In the genomic region with DNA sequence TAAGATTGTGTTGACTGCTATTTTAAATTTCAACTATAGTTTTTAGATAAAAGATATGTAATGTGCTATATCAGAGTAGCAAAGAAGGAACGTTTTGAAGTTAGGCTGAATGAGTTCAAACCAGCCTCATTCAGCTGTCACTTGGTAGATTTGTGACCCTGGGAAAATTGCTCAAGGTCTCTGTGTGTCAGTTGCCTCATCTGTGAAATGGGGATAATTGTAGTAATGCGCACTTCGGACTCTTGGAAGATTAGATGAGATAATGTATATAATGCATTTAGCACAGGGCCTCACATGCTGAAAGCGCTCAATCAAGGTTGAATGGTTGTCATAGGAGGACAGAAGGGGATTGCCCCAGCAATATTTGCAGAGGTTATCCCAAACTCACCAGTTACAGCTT, we compare ENCODE assay signal across 23 cellular contexts. TPM values are rescaled to one million over a fixed set of nuclear protein-coding genes. Genes with fewer than 3 reads are reported as not detected.
A peak's percentile ranks its signal among the peaks of the same experiment; 100 is the strongest.
DNase-seq lines count a peak whose midpoint lies in the region; ATAC-seq and TF ChIP-seq lines count a peak whose summit lies in the region.
"Had no signal": no experiment of that assay in that cellular context is flagged by ENCODE, and none has a peak within 500 bp of the region (broad histone marks: within the 10 kb centered on the region; RNA-seq: fewer than 3 reads in every experiment).

No MANE protein-coding gene starts in this region.

- no peak for ATAC-seq in IMR-90 (ENCODE audit: low read depth)
- ATAC-seq in left ventricle myocardium superior: no peak
- no peak for ATAC-seq in HG03442 (IDR thresholded peaks at IDR 0.05; ENCODE audit: unreplicated experiment)

- H3K14ac ChIP-seq in IMR-90 (replicated peaks; ENCODE audit: low read depth, low read length) (no peak overlapping the region), mesenchymal stem cell (ENCODE audit: low read length in 2 of 2) (no peak overlapping the region)

- no peak for TF ChIP-seq CTCF in IMR-90 (conservative IDR thresholded peaks at IDR 0.05; ENCODE audit: low read depth, low read length)
- no peak for TF ChIP-seq CTCF in adrenal gland (IDR thresholded peaks at IDR 0.05)
- TF ChIP-seq CTCF in neural progenitor cell (IDR thresholded peaks at IDR 0.05): no peak

- H3K56ac ChIP-seq in IMR-90 (ENCODE audit: extremely low read depth, insufficient read depth, low read length): no peak overlapping the region

- H2BK120ac ChIP-seq in IMR-90 (ENCODE audit: low read depth, low read length) (peak overlapping the region; percentile 65; the same call in 1 of the 2 replicates), mesenchymal stem cell (ENCODE audit: low read depth, low read length) (no peak overlapping the region)

- intact Hi-C loops in IMR-90 (cut with micrococcal nuclease): no loop called here
- intact Hi-C loops in left ventricle myocardium superior (cut with micrococcal nuclease): no loop called here
- intact Hi-C loops in adrenal gland (cut with DNase I): loop anchor here in 1 of 2 donors (10.0 kb wide), 1 partner anchor 116 kb away; no protein-coding TSS in a partner anchor

- H3K4ac ChIP-seq in IMR-90 (ENCODE audit: low read depth, low read length) (peak overlapping the region; percentile 73; the same call in 1 of the 2 replicates), mesenchymal stem cell (ENCODE audit: low read depth in 1 of 2, low read length in 2 of 2) (no peak overlapping the region)

- peaks cover 18 to 73% of the 10 kb centered on the region in 2 experiments for H3K79me1 ChIP-seq in IMR-90 (ENCODE audit: low read depth in 1 of 2, low read length in 2 of 2)
- peaks cover 32% of the 10 kb centered on the region for H3K79me1 ChIP-seq in mesenchymal stem cell (replicated peaks; ENCODE audit: low read length, poor library complexity, severe bottlenecking)

- peaks cover 7% of the 10 kb centered on the region for H3K27me3 Mint-ChIP-seq in neural progenitor cell (ENCODE audit: insufficient read depth, low read depth)

- no peaks in the 10 kb centered on the region for H3K9me2 ChIP-seq in GM23248 (ENCODE audit: insufficient read depth)

- no peaks in the 10 kb centered on the region for H3K9me3 Mint-ChIP-seq in neural progenitor cell
- H3K9me3 Mint-ChIP-seq: IgD-negative memory B cell had no signal

- H2AK9ac ChIP-seq in IMR-90 (replicated peaks; ENCODE audit: low read depth, low read length, poor library complexity): no peak overlapping the region

- no peak overlapping the region for H2BK20ac ChIP-seq in IMR-90 (ENCODE audit: low read depth, low read length)

- H3K23ac ChIP-seq in IMR-90 (ENCODE audit: low read depth, low read length): peak overlapping the region; percentile 53; the same call in 1 of the 2 replicates
- H3K23ac ChIP-seq in mesenchymal stem cell (ENCODE audit: low read length in 2 of 2): no peak overlapping the region

- H4K8ac ChIP-seq in IMR-90 (ENCODE audit: low read depth in 2 of 2, low read length in 2 of 2): 0 out of 4 replicates have a peak overlapping the region, but pooled peaks of 1 of the 2 experiments have one; percentile 9
- no peak overlapping the region for H4K8ac ChIP-seq in mesenchymal stem cell (ENCODE audit: low read length)

- in situ Hi-C loops in GM23248 (cut with MboI): no loop called here
- in situ Hi-C loops in IMR-90 (cut with MboI; ENCODE audit: low sequenced_read_pairs): loop anchor here (10.0 kb wide), 1 partner anchor 66 kb away; no protein-coding TSS in a partner anchor

- dilution Hi-C loops in IMR-90 (cut with HindIII; ENCODE audit: low sequenced_read_pairs, unreplicated experiment): no loop called here

- peaks cover 46% of the 10 kb centered on the region for H3F3A ChIP-seq in GM23248 (ENCODE audit: insufficient read depth)
- peaks cover 16% of the 10 kb centered on the region for H3F3A ChIP-seq in neural progenitor cell (ENCODE audit: low read depth)

- no peaks in the 10 kb centered on the region for H3K36me3 ChIP-seq in GM23248 (ENCODE audit: low read depth)
- no peaks in the 10 kb centered on the region for H3K36me3 ChIP-seq in IMR-90 (ENCODE audit: control insufficient read depth, insufficient read depth, low read length)
- H3K36me3 ChIP-seq in adipocyte (ENCODE audit: control insufficient read depth, insufficient read depth, low read length, severe bottlenecking): no peaks in the 10 kb centered on the region
- no peaks in the 10 kb centered on the region for H3K36me3 ChIP-seq in mesenchymal stem cell (ENCODE audit: control insufficient read depth in 1 of 2, insufficient read depth in 2 of 2, low read depth in 1 of 2, low read length in 2 of 2)
- no peaks in the 10 kb centered on the region for H3K36me3 ChIP-seq in adrenal gland (replicated peaks in 1 of 2)
- H3K36me3 ChIP-seq in neural progenitor cell: no peaks in the 10 kb centered on the region
- H3K36me3 ChIP-seq: BE2C had no signal

- H2AFZ ChIP-seq in GM23248 (no peak overlapping the region), IMR-90 (replicated peaks; ENCODE audit: low read length, poor library complexity) (no peak overlapping the region), mesenchymal stem cell (ENCODE audit: low read depth, low read length) (no peak overlapping the region), neural progenitor cell (replicated peaks) (no peak overlapping the region)

- H2AK5ac ChIP-seq in IMR-90 (ENCODE audit: low read depth, low read length) (peak overlapping the region; percentile 5), mesenchymal stem cell (ENCODE audit: low read length, severe bottlenecking) (peak overlapping the region; percentile 36)

- H3K4me1 Mint-ChIP-seq in neural progenitor cell: peaks cover 12% of the 10 kb centered on the region

- H3K79me2 ChIP-seq in GM23248 (ENCODE audit: insufficient read depth): peaks cover 88% of the 10 kb centered on the region
- peaks cover 64% of the 10 kb centered on the region for H3K79me2 ChIP-seq in neural progenitor cell (ENCODE audit: low read depth)

- no peaks in the 10 kb centered on the region for H3K36me3 Mint-ChIP-seq in neural progenitor cell

- H3K4me3 ChIP-seq in GM23248: no peak overlapping the region
- H3K4me3 ChIP-seq in IMR-90 (ENCODE audit: insufficient read depth, low read depth, low read length): no peak overlapping the region
- no peak overlapping the region for H3K4me3 ChIP-seq in adipocyte (ENCODE audit: low read length)
- peak overlapping the region in 1 of 2 experiments; percentile 42 for H3K4me3 ChIP-seq in mesenchymal stem cell (ENCODE audit: insufficient read depth in 1 of 2, low read depth in 1 of 2, low read length in 2 of 2)
- no peak overlapping the region for H3K4me3 ChIP-seq in adrenal gland
- no peak overlapping the region for H3K4me3 ChIP-seq in neural progenitor cell

- H2BK12ac ChIP-seq in mesenchymal stem cell (ENCODE audit: low read length in 2 of 2): no peak overlapping the region

- 82 to 85% methylated on average over 4 of the region's 4 CpGs for WGBS in GM23248 (ENCODE audit: low coverage in 1 of 2, low lambda C conversion rate in 2 of 2, missing lambda C conversion rate in 2 of 2), 2 experiments
- 90% methylated on average over 2 of the region's 4 CpGs; no CpG with 5 or more reads in 1 of the 2 experiments for WGBS in IMR-90 (ENCODE audit: extremely low coverage in 2 of 2, insufficient read length in 1 of 2), 2 experiments
- WGBS in mesenchymal stem cell: 93% methylated on average over 4 of the region's 4 CpGs
- WGBS in adrenal gland, 4 donors: 77 to 85% (median 81%) methylated on average over 4 of the region's 4 CpGs

- DNase-seq in GM23248 (no peak), IMR-90 (no peak), adipocyte (ENCODE audit: low read depth) (no peak), mesenchymal stem cell (no peak), left ventricle myocardium superior (no peak), adrenal gland (no peak), neural progenitor cell (ENCODE audit: low spot score) (no peak)
- DNase-seq: BE2C, EL, GF-D8, H7, Karpas-422, MV-4-11, NCI-H1105 treated with DMSO at 0.1 percent for 48 hours, NCI-H2029 treated with DMSO at 0.1 percent for 48 hours, NCI-H2171 treated with DMSO at 0.1 percent for 48 hours, NCI-H446, NCI-H526, SHP77 had no signal

- peak overlapping the region; percentile 58 for H2BK5ac ChIP-seq in IMR-90 (ENCODE audit: low read depth, low read length, poor library complexity, severe bottlenecking)
- H2BK5ac ChIP-seq in mesenchymal stem cell (ENCODE audit: low read depth, low read length, poor library complexity, severe bottlenecking): no peak overlapping the region

- H2BK15ac ChIP-seq in IMR-90 (ENCODE audit: low read depth, low read length) (0 out of 3 replicates have a peak overlapping the region, but pooled peaks have one; percentile 38), mesenchymal stem cell (ENCODE audit: low read depth, poor library complexity, severe bottlenecking) (no peak overlapping the region)

- CTCF ChIA-PET in IMR-90 (lab: Yijun Ruan, JAX): no interaction called here

- H3K9me1 ChIP-seq in IMR-90 (ENCODE audit: insufficient read depth, low read length): 0 out of 2 replicates have a peak, but pooled peaks cover 2% of the 10 kb centered on the region

- no TSS peak for BruUV-seq in IMR-90 (replicated peaks; lab: Mats Ljungman, UMichigan)

- H3K27ac ChIP-seq in GM23248 (peak overlapping the region; percentile 98), IMR-90 (ENCODE audit: insufficient read depth, low read length) (no peak overlapping the region), mesenchymal stem cell (ENCODE audit: low read length, poor library complexity, severe bottlenecking) (no peak overlapping the region), adrenal gland (no peak overlapping the region), neural progenitor cell (no peak overlapping the region)

- H3K27ac Mint-ChIP-seq in neural progenitor cell: no peak overlapping the region
- H3K27ac Mint-ChIP-seq: IgD-negative memory B cell had no signal

- H3K18ac ChIP-seq in IMR-90 (ENCODE audit: low read depth, low read length) (no peak overlapping the region), mesenchymal stem cell (ENCODE audit: low read depth in 1 of 2, low read length in 2 of 2) (peak overlapping the region in 1 of 2 experiments; percentile 24)

- H3K4me2 ChIP-seq in GM23248 (ENCODE audit: unreplicated experiment) (peak overlapping the region; percentile 58), IMR-90 (ENCODE audit: low read depth, low read length) (no peak overlapping the region), mesenchymal stem cell (ENCODE audit: low read length, poor library complexity, severe bottlenecking) (no peak overlapping the region), neural progenitor cell (no peak overlapping the region)

- TF ChIP-seq POLR2A in IMR-90 (IDR thresholded peaks at IDR 0.05; ENCODE audit: low read depth, low read length) (no peak), adrenal gland (IDR thresholded peaks at IDR 0.05) (no peak)

- H3K9me3 ChIP-seq in GM23248 (ENCODE audit: low read depth): no peaks in the 10 kb centered on the region
- H3K9me3 ChIP-seq in IMR-90 (ENCODE audit: control insufficient read depth, insufficient read depth, low read length): no peaks in the 10 kb centered on the region
- H3K9me3 ChIP-seq in adipocyte (ENCODE audit: control insufficient read depth, low read length): no peaks in the 10 kb centered on the region
- H3K9me3 ChIP-seq in mesenchymal stem cell (ENCODE audit: control insufficient read depth, low read length): no peaks in the 10 kb centered on the region
- H3K9me3 ChIP-seq in adrenal gland (replicated peaks in 1 of 3): no peaks in the 10 kb centered on the region
- no peaks in the 10 kb centered on the region for H3K9me3 ChIP-seq in neural progenitor cell (ENCODE audit: low read depth)
- H3K9me3 ChIP-seq: BE2C had no signal

- TF ChIP-seq RAD21 in IMR-90 (IDR thresholded peaks at IDR 0.05; ENCODE audit: low read length): no peak

- H4K20me1 ChIP-seq in GM23248 (ENCODE audit: insufficient read depth): no peaks in the 10 kb centered on the region
- H4K20me1 ChIP-seq in IMR-90 (ENCODE audit: insufficient read depth, low read length): peaks cover 43% of the 10 kb centered on the region
- peaks cover 49% of the 10 kb centered on the region for H4K20me1 ChIP-seq in neural progenitor cell (ENCODE audit: low read depth)

- peaks cover 56% of the 10 kb centered on the region for H3K4me1 ChIP-seq in GM23248 (ENCODE audit: insufficient read depth)
- peaks cover 19% of the 10 kb centered on the region for H3K4me1 ChIP-seq in IMR-90 (ENCODE audit: control insufficient read depth, insufficient read depth, low read length)
- H3K4me1 ChIP-seq in adipocyte (ENCODE audit: control insufficient read depth, insufficient read depth, low read length): peaks cover 41% of the 10 kb centered on the region
- peaks cover 3% of the 10 kb centered on the region for H3K4me1 ChIP-seq in mesenchymal stem cell (ENCODE audit: control insufficient read depth, insufficient read depth, low read depth, low read length)
- H3K4me1 ChIP-seq in adrenal gland (replicated peaks in 1 of 2): peaks cover 3 to 17% of the 10 kb centered on the region in 2 donors
- H3K4me1 ChIP-seq in neural progenitor cell: no peaks in the 10 kb centered on the region
- H3K4me1 ChIP-seq: BE2C had no signal

- H4K5ac ChIP-seq in IMR-90 (ENCODE audit: low read depth, low read length): no peak overlapping the region

- H3K27me3 ChIP-seq in GM23248 (replicated peaks; ENCODE audit: insufficient read depth) (no peaks in the 10 kb centered on the region), IMR-90 (ENCODE audit: control insufficient read depth, insufficient read depth, low read length) (no peaks in the 10 kb centered on the region), adipocyte (replicated peaks; ENCODE audit: control insufficient read depth, insufficient read depth, low read length) (no peaks in the 10 kb centered on the region), mesenchymal stem cell (ENCODE audit: control insufficient read depth in 1 of 2, insufficient read depth in 1 of 2, low read length in 2 of 2) (no peaks in the 10 kb centered on the region), adrenal gland (no peaks in the 10 kb centered on the region), neural progenitor cell (peaks cover 15% of the 10 kb centered on the region)

- POLR2A ChIA-PET in IMR-90 (lab: Charles Lee; ENCODE audit: unreplicated experiment): no interaction called here

- H3K4me3 Mint-ChIP-seq in neural progenitor cell: no peak overlapping the region

- H3K9ac ChIP-seq in GM23248: peak overlapping the region; percentile 46; the same call in 1 of the 2 replicates
- H3K9ac ChIP-seq in IMR-90 (ENCODE audit: low read depth, low read length): no peak overlapping the region
- peak overlapping the region; percentile 27 for H3K9ac ChIP-seq in adipocyte (ENCODE audit: low read length)
- peak overlapping the region; percentile 67 for H3K9ac ChIP-seq in mesenchymal stem cell (ENCODE audit: low read length)
- no peak overlapping the region for H3K9ac ChIP-seq in neural progenitor cell

- H4K91ac ChIP-seq in IMR-90 (ENCODE audit: insufficient read depth, low read depth, low read length) (0 out of 2 replicates have a peak overlapping the region, but pooled peaks have one; percentile 8), mesenchymal stem cell (ENCODE audit: low read length) (no peak overlapping the region)

RNA-seq across cellular contexts. Expression of gene BMERB1, which starts 4.7 kb away (rescaled TPM):
- 62.3 and 94.1 TPM in 2 replicates for total RNA-seq in GM23248 (2014; rRNA removed; shearing (Covaris generic))
- 55.2 and 56.3 TPM in 2 replicates for polyA plus RNA-seq in GM23248 (2016; fragmentation: Nextera tagmentation; extraction: Ambion mirVana)
- 22.5 and 22.6 TPM in 2 replicates for total RNA-seq in IMR-90 (2012; rRNA removed)
- 31.2 and 32.9 TPM in 2 replicates for polyA plus RNA-seq in IMR-90 (2012; rRNA removed)
- polyA plus RNA-seq in IMR-90 (2012; cell fraction: cytosol; rRNA removed): 21.4 and 35.3 TPM in 2 replicates
- polyA plus RNA-seq in IMR-90 (2012; cell fraction: nucleus; rRNA removed; ENCODE audit: low replicate concordance): 27.4 and 30.5 TPM in 2 replicates
- polyA plus RNA-seq in mesenchymal stem cell (2013, experiment 1 of 2): 34.5 TPM
- 34.0 TPM for polyA plus RNA-seq in mesenchymal stem cell (2013, experiment 2 of 2)
- total RNA-seq in left ventricle myocardium superior: 55.0 TPM
- 10 to 100 TPM in 7 of 8 donors, 1 to 10 TPM in 1; 9.8 to 56.0 (median 19.6) TPM for total RNA-seq in adrenal gland
- polyA plus RNA-seq in adrenal gland: 10 to 100 TPM; 12.6 to 17.9 (median 16.8) TPM
- 39.0 and 44.6 TPM in 2 replicates for total RNA-seq in neural progenitor cell (ENCODE audit: low replicate concordance)
- total RNA-seq: OCI-LY7 had no signal

RNA-seq across cellular contexts. Expression of gene MPV17L, which starts 43.5 kb away (rescaled TPM):
- 0.54 and 2.8 TPM in 2 replicates for total RNA-seq in GM23248 (2014; rRNA removed; shearing (Covaris generic))
- 0.91 and 1.4 TPM in 2 replicates for polyA plus RNA-seq in GM23248 (2016; fragmentation: Nextera tagmentation; extraction: Ambion mirVana)
- under 0.01 TPM in 1 of 2 replicates, not detected in the other for total RNA-seq in IMR-90 (2012; rRNA removed)
- 0.03 and 0.13 TPM in 2 replicates for polyA plus RNA-seq in IMR-90 (2012; rRNA removed)
- polyA plus RNA-seq in IMR-90 (2012; cell fraction: cytosol; rRNA removed): not detected in 2 replicates
- 0.03 TPM in 1 of 2 replicates, not detected in the other for polyA plus RNA-seq in IMR-90 (2012; cell fraction: nucleus; rRNA removed; ENCODE audit: low replicate concordance)
- 0.33 TPM for polyA plus RNA-seq in mesenchymal stem cell (2013, experiment 1 of 2)
- 0.36 TPM for polyA plus RNA-seq in mesenchymal stem cell (2013, experiment 2 of 2)
- total RNA-seq in left ventricle myocardium superior: 5.3 TPM
- 10 to 100 TPM in 4 of 8 donors, 1 to 10 TPM in 4; 7.2 to 19.7 (median 11.9) TPM for total RNA-seq in adrenal gland
- polyA plus RNA-seq in adrenal gland: 1 to 10 TPM; 2.6 to 8.2 (median 5.5) TPM
- 0.30 and 0.87 TPM in 2 replicates for total RNA-seq in neural progenitor cell (ENCODE audit: low replicate concordance)
- total RNA-seq: RPMI7951 had no signal

Comparison
In these comparisons a context has a peak if more than half of its experiments do, and no peak if none do; other contexts are left out.
1. H3K9ac ChIP-seq: peak in GM23248 (single experiment), adipocyte (single experiment) and mesenchymal stem cell (single experiment); none in IMR-90 (single experiment) and neural progenitor cell (single experiment).